Comparison of ENCODE assay signal across 18 cellular contexts in the genomic region with DNA sequence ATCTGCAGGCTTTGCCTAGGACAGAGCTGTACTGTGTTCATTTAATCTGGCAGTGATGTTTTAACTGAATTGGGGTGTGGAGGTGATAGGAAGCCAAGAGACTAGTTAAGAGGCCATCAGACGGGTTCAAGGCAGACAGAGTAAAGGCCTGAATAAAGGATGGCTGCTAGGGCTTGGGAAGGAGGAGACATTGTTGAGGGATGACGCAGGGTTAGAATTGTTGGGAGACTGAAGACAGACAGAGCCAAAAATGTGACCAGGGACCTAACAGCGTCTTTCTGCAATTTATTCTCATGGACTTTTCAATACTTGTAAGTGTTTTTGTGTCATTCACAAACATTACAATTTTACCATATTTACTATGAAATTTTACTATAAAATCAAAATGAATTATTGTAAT. TPM values are rescaled to one million over a fixed set of nuclear protein-coding genes. Genes with fewer than 3 reads are reported as not detected.
A peak's percentile ranks its signal among the peaks of the same experiment; 100 is the strongest.
DNase-seq lines count a peak whose midpoint lies in the region; ATAC-seq and TF ChIP-seq lines count a peak whose summit lies in the region.
"Had no signal": no experiment of that assay in that cellular context is flagged by ENCODE, and none has a peak within 500 bp of the region (broad histone marks: within the 10 kb centered on the region; RNA-seq: fewer than 3 reads in every experiment).

No MANE protein-coding gene starts in this region.

- intact Hi-C loops in aorta (cut with DNase I): no loop called here

- H3K9ac ChIP-seq in GM23248: no peak overlapping the region

- H4K20me1 ChIP-seq in GM23248 (ENCODE audit: insufficient read depth): no peaks in the 10 kb centered on the region

- peaks cover 7% of the 10 kb centered on the region for H3K36me3 Mint-ChIP-seq in nephron (ENCODE audit: low read depth)
- H3K36me3 Mint-ChIP-seq: CD4-positive, alpha-beta memory T cell had no signal

- no peak overlapping the region for H2AFZ ChIP-seq in GM23248

- H3K27ac Mint-ChIP-seq in nephron: peak overlapping the region; percentile 44 to 54 (median 54)
- H3K27ac Mint-ChIP-seq: CD4-positive, alpha-beta memory T cell had no signal

- WGBS in GM23248 (ENCODE audit: low coverage in 1 of 2, low lambda C conversion rate in 2 of 2, missing lambda C conversion rate in 2 of 2), 2 experiments: 35 to 46% methylated on average over 3 of the region's 3 CpGs
- 3 to 12% methylated on average over 3 of the region's 3 CpGs for WGBS in aorta, 2 donors

- no peaks in the 10 kb centered on the region for H3K9me2 ChIP-seq in GM23248 (ENCODE audit: insufficient read depth)

- no peak for TF ChIP-seq CTCF in coronary artery (IDR thresholded peaks at IDR 0.05)
- TF ChIP-seq CTCF in nephron (IDR thresholded peaks at IDR 0.05; ENCODE audit: unreplicated experiment in 3 of 3): no peak

- in situ Hi-C loops in GM23248 (cut with MboI): no loop called here

- peaks cover 23% of the 10 kb centered on the region for H3F3A ChIP-seq in GM23248 (ENCODE audit: insufficient read depth)

- peaks cover 51% of the 10 kb centered on the region for H3K4me1 Mint-ChIP-seq in nephron
- H3K4me1 Mint-ChIP-seq: CD4-positive, alpha-beta memory T cell had no signal

- H3K36me3 ChIP-seq in GM23248 (ENCODE audit: low read depth) (no peaks in the 10 kb centered on the region), aorta (ENCODE audit: control insufficient read depth in 1 of 2, insufficient read depth in 2 of 2, low read length in 1 of 2) (no peaks in the 10 kb centered on the region)

- DNase-seq in GM23248 (peak; percentile 31), coronary artery (ENCODE audit: low spot score) (no peak), aorta (no peak), NCI-H1092 treated with DMSO at 0.1 percent for 48 hours (lab: John Stamatoyannopoulos, UW) (no peak)
- no peak for DNase-seq in stimulated activated naive CD4-positive, alpha-beta T cell (lab: John Stamatoyannopoulos, UW)
- DNase-seq: C1 segment of cervical spinal cord; Calu3; CD4-positive, alpha-beta memory T cell; COR-L47; DMS53; DMS79 treated with DMSO at 0.1 percent for 48 hours; GF-D8; GOT3; H7; HCEC 1CT had no signal

- peaks cover 6% of the 10 kb centered on the region for H3K9me3 Mint-ChIP-seq in nephron

- H3K4me3 Mint-ChIP-seq in nephron: no peak overlapping the region
- H3K4me3 Mint-ChIP-seq: CD4-positive, alpha-beta memory T cell had no signal

- H3K4me1 ChIP-seq in GM23248 (ENCODE audit: insufficient read depth): peaks cover 31% of the 10 kb centered on the region
- H3K4me1 ChIP-seq in aorta (ENCODE audit: control insufficient read depth in 1 of 2, insufficient read depth in 2 of 2, low read length in 2 of 2): peaks cover 2 to 7% of the 10 kb centered on the region in 2 donors

- H3K9me3 ChIP-seq in GM23248 (ENCODE audit: low read depth): no peaks in the 10 kb centered on the region
- H3K9me3 ChIP-seq in aorta (ENCODE audit: control insufficient read depth, low read length): no peaks in the 10 kb centered on the region

- no peak overlapping the region for H3K27ac ChIP-seq in GM23248
- H3K27ac ChIP-seq in coronary artery: peak overlapping the region; percentile 86
- H3K27ac ChIP-seq in aorta (ENCODE audit: low read depth in 1 of 2, low read length in 2 of 2): peak overlapping the region; percentile 87 to 89

- no peak for ATAC-seq in aorta (ENCODE audit: low FRiP score)
- no peak for ATAC-seq in HG03378 (IDR thresholded peaks at IDR 0.05; ENCODE audit: unreplicated experiment)
- no peak for ATAC-seq in GM21737 (IDR thresholded peaks at IDR 0.05; ENCODE audit: unreplicated experiment)

- no peak overlapping the region for H3K4me2 ChIP-seq in GM23248 (ENCODE audit: unreplicated experiment)

- H3K4me3 ChIP-seq in GM23248 (no peak overlapping the region), coronary artery (no peak overlapping the region), aorta (ENCODE audit: low read length in 2 of 2) (no peak overlapping the region)

- peaks cover 7% of the 10 kb centered on the region for H3K27me3 Mint-ChIP-seq in nephron (ENCODE audit: low read depth)

- H3K79me2 ChIP-seq in GM23248 (ENCODE audit: insufficient read depth): no peaks in the 10 kb centered on the region

- H3K27me3 ChIP-seq in GM23248 (replicated peaks; ENCODE audit: insufficient read depth) (no peaks in the 10 kb centered on the region), aorta (ENCODE audit: control insufficient read depth in 1 of 2, insufficient read depth in 2 of 2, low read length in 1 of 2) (no peaks in the 10 kb centered on the region)

RNA-seq across cellular contexts. Expression of gene MYH10, which starts 48.6 kb away (rescaled TPM):
- 39.2 and 46.8 TPM in 2 replicates for total RNA-seq in GM23248 (2014; rRNA removed; shearing (Covaris generic))
- polyA plus RNA-seq in GM23248 (2016; fragmentation: Nextera tagmentation; extraction: Ambion mirVana) (69.5 and 76.8 TPM in 2 replicates), aorta (100 to 1,000 TPM; 205 to 244 TPM)
- total RNA-seq in aorta: 1,000 to 10,000 TPM; 1,394 to 1,963 TPM

Comparison
In these comparisons a context has a peak if more than half of its experiments do, and no peak if none do; other contexts are left out.
1. RNA of gene MYH10, which starts 48.6 kb away (total RNA-seq): 1,394 to 1,963 TPM in aorta; 39.2 to 46.8 TPM in GM23248; every median in the first group is over 10 times any median in the second.